ENCODE assay signal across 14 cellular contexts in the genomic region with DNA sequence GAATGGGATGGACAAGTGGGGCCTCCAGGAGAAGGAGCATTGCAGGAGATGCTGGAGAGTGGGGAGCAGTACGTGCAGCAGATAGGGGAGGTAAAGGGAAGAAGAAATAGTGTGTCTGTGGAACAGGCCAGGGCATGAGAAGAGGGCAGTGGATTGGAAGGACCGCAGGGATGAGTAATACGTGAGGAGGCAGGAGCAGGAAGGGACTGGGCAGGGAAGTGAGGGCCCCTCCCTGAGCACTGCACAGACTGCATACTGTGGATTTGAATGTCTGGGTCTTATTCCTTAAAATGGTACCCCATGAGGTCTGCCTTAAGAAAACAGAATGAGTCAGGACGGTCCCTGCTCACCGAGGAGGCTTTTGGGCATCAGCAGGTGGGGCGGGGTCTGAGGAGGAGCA.
"Had no signal": no experiment of that assay in that cellular context is flagged by ENCODE, and none has a peak within 500 bp of the region (broad histone marks: within the 10 kb centered on the region; RNA-seq: fewer than 3 reads in every experiment).

No MANE protein-coding gene starts in this region.

- H3K36me3 ChIP-seq: gastroesophageal sphincter, heart left ventricle, left lung, tibial nerve, vagina had no signal

- H3K27me3 ChIP-seq: body of pancreas, gastroesophageal sphincter, tibial nerve, vagina had no signal

- H3K9me3 ChIP-seq: body of pancreas, vagina had no signal

- DNase-seq: activated CD4-positive, alpha-beta T cell treated with anti-CD3 and anti-CD28 coated beads, Interleukin-2, amount 50 U/mL, for 48 hours; activated gamma-delta T cell treated with Interleukin-2 at 50 U/mL for 16 hours; amniotic stem cell; nephron progenitor cell; stimulated activated CD8-positive, alpha-beta memory T cell treated with anti-CD3 and anti-CD28 coated beads, Interleukin-4, amount 100 ng/mL, for 48 hours; stimulated activated naive CD4-positive, alpha-beta T cell; T-helper 2 cell had no signal

- ATAC-seq: body of pancreas, esophagus mucosa, gastroesophageal sphincter, left lung had no signal

- H3K27ac ChIP-seq: body of pancreas, gastroesophageal sphincter, heart left ventricle, left lung, tibial nerve, vagina had no signal

- H3K4me3 ChIP-seq: body of pancreas had no signal

- H3K4me1 ChIP-seq: body of pancreas, gastroesophageal sphincter, heart left ventricle, left lung, tibial nerve, vagina had no signal
